11 cellular contexts compared by ENCODE assay signal in genomic region chr19:36051236-36051635, GRCh38. TPM values are rescaled to one million over a fixed set of nuclear protein-coding genes. Genes with fewer than 3 reads are reported as not detected.
A peak's percentile ranks its signal among the peaks of the same experiment; 100 is the strongest.
DNase-seq lines count a peak whose midpoint lies in the region; ATAC-seq, FAIRE-seq and TF ChIP-seq lines count a peak whose summit lies in the region.
"Had no signal": no experiment of that assay in that cellular context is flagged by ENCODE, and none has a peak within 500 bp of the region (broad histone marks: within the 10 kb centered on the region; RNA-seq: fewer than 3 reads in every experiment).

No MANE protein-coding gene starts in this region.

- TF ChIP-seq EP300 in HepG2 (IDR thresholded peaks at IDR 0.05; ENCODE audit: low read depth in 2 of 2, low read length in 2 of 2) = no peak
- no peak for TF ChIP-seq EP300 in HepG2 (CRISPR knock-in tag; IDR thresholded peaks at IDR 0.05; ENCODE audit: borderline replicate concordance)

- H3K27me3 ChIP-seq in HepG2 (ENCODE audit: control insufficient read depth in 1 of 2, insufficient read depth in 2 of 2, low read length in 2 of 2) = no peaks in the 10 kb centered on the region; a peak in 1 of 5 replicates
- H3K27me3 ChIP-seq in right lobe of liver = no peaks in the 10 kb centered on the region
- no peaks in the 10 kb centered on the region for H3K27me3 ChIP-seq in testis

- peaks cover 12% of the 10 kb centered on the region for H3K79me2 ChIP-seq in HepG2 (ENCODE audit: insufficient read depth, low read length)

- H3K4me1 Mint-ChIP-seq in endothelial cell (ENCODE audit: unreplicated experiment) = peaks cover 19% of the 10 kb centered on the region

- H3K36me3 Mint-ChIP-seq in endothelial cell (ENCODE audit: low read depth, unreplicated experiment) = peaks cover 11% of the 10 kb centered on the region

- POLR2A ChIA-PET in HepG2 (lab: Yijun Ruan, JAX) = no interaction called here

- no peak overlapping the region for H3K9ac ChIP-seq in HepG2 (ENCODE audit: insufficient read depth, low read depth, low read length)

- BruUV-seq in HepG2 (replicated peaks; lab: Mats Ljungman, UMichigan) = no TSS peak

- in situ Hi-C loops in HepG2 (cut with HindIII; ENCODE audit: extremely low pct_ligation_motif_present, low pct_unique_long_range_greater_than_20kb) = loop anchor here (5.0 kb wide), 1 partner anchor 54 kb away; the partner anchor contains the start of gene SDHAF1

- intact Hi-C loops in HepG2 (cut with micrococcal nuclease; ENCODE audit: unreplicated experiment) = loop anchor here (5.0 to 10.0 kb wide), 2 partner anchors 54 to 1164 kb away; partner anchors contain the start of genes SDHAF1, ZNF383 and ZNF585B
- intact Hi-C loops in right lobe of liver (cut with DNase I) = no loop called here
- intact Hi-C loops in testis (cut with DNase I; ENCODE audit: low total_unique reads) = loop anchor here (10.0 kb wide), 1 partner anchor 724 kb away; the partner anchor contains the start of gene ZNF850

- peak overlapping the region; percentile 51 for H3K27ac Mint-ChIP-seq in endothelial cell (ENCODE audit: unreplicated experiment)

- TF ChIP-seq CTCF in HepG2 (CRISPR knock-in tag; IDR thresholded peaks at IDR 0.05) = peak; percentile 75
- TF ChIP-seq CTCF in right lobe of liver (IDR thresholded peaks at IDR 0.05) = peak in 2 of 4 donors; percentile 13 to 18
- no peak for TF ChIP-seq CTCF in endothelial cell (IDR thresholded peaks at IDR 0.05; ENCODE audit: unreplicated experiment)
- no peak for TF ChIP-seq CTCF in testis (IDR thresholded peaks at IDR 0.05)

- peaks cover 9% of the 10 kb centered on the region for H3K27me3 Mint-ChIP-seq in endothelial cell (ENCODE audit: unreplicated experiment)

- H3K4me3 Mint-ChIP-seq in endothelial cell (ENCODE audit: unreplicated experiment) = no peak overlapping the region
- H3K4me3 Mint-ChIP-seq: activated T-cell treated with anti-CD3 and anti-CD28 coated beads, Interleukin-2, amount 50 U/mL, for 4 hours had no signal

- FAIRE-seq in HepG2 (lab: Jason Lieb, UNC) = peak; percentile 18
- FAIRE-seq in urothelium cell line (lab: Jason Lieb, UNC) = no peak

- no peaks in the 10 kb centered on the region for H3K9me3 Mint-ChIP-seq in endothelial cell (ENCODE audit: unreplicated experiment)
- H3K9me3 Mint-ChIP-seq: activated T-cell treated with anti-CD3 and anti-CD28 coated beads, Interleukin-2, amount 50 U/mL, for 4 hours had no signal

- H3K4me1 ChIP-seq in HepG2 (ENCODE audit: insufficient read depth, low read length) (peaks cover 39% of the 10 kb centered on the region), right lobe of liver (peaks cover 0 to 13% (median 0%) of the 10 kb centered on the region in 4 donors), testis (peaks cover 15% of the 10 kb centered on the region)

- peak; percentile 56 for DNase-seq in HepG2 (ENCODE audit: low spot score)
- no peak for DNase-seq in right lobe of liver
- DNase-seq in NCI-H2227 (lab: John Stamatoyannopoulos, UW; ENCODE audit: unreplicated experiment) = peak; percentile 77
- peak; percentile 27 for DNase-seq in endothelial cell (ENCODE audit: low spot score)
- DNase-seq in testis = peak; percentile 26
- no peak for DNase-seq in urothelium cell line (ENCODE audit: low spot score)
- DNase-seq in HPDE6-E6E7 (ENCODE audit: extremely low spot score) = no peak
- no peak for DNase-seq in NCI-H2107 treated with DMSO at 0.1 percent for 48 hours (lab: John Stamatoyannopoulos, UW; ENCODE audit: unreplicated experiment)
- DNase-seq: activated T-cell treated with anti-CD3 and anti-CD28 coated beads, Interleukin-2, amount 50 U/mL, for 4 hours; stimulated activated CD4-positive, alpha-beta T cell treated with anti-CD3 and anti-CD28 coated beads, Interleukin-2, amount 100 ng/mL, for 48 hours had no signal

- WGBS in HepG2 (ENCODE audit: low lambda C conversion rate) = 34% methylated on average over 3 of the region's 3 CpGs
- WGBS in right lobe of liver (ENCODE audit: insufficient coverage, low coverage, low lambda C conversion rate, missing lambda C conversion rate) = 83% methylated on average over 3 of the region's 3 CpGs
- 62 to 65% methylated on average over 3 of the region's 3 CpGs for WGBS in testis, 2 donors

- no peaks in the 10 kb centered on the region for H4K20me1 ChIP-seq in HepG2 (ENCODE audit: insufficient read depth, low read length)

- no peak overlapping the region for H3K4me2 ChIP-seq in HepG2 (ENCODE audit: low read depth, low read length)

- CTCF ChIA-PET in HepG2 (lab: Yijun Ruan, JAX; ENCODE audit: low intra/inter-chr PET ratio, low total read pairs) = no interaction called here

- TF ChIP-seq POLR2A in HepG2 (IDR thresholded peaks at IDR 0.05; ENCODE audit: insufficient read depth in 1 of 2, low read depth in 2 of 2, low read length in 2 of 2) (no peak), right lobe of liver (IDR thresholded peaks at IDR 0.05) (no peak), testis (IDR thresholded peaks at IDR 0.05) (no peak)

- H3K27ac ChIP-seq in HepG2 (ENCODE audit: extremely low read length, insufficient read depth, low read length) (no peak overlapping the region), right lobe of liver (no peak overlapping the region), testis (no peak overlapping the region)

- peak; percentile 65 for TF ChIP-seq RAD21 in HepG2 (CRISPR knock-in tag; IDR thresholded peaks at IDR 0.05)

- no peaks in the 10 kb centered on the region for H3K9me3 ChIP-seq in HepG2 (ENCODE audit: low read length)
- no peaks in the 10 kb centered on the region for H3K9me3 ChIP-seq in right lobe of liver
- no peaks in the 10 kb centered on the region for H3K9me3 ChIP-seq in testis

- H3K36me3 ChIP-seq in HepG2 (replicated peaks in 1 of 2; ENCODE audit: control insufficient read depth in 1 of 2, insufficient read depth in 2 of 2, low read length in 2 of 2) (no peaks in the 10 kb centered on the region; a peak in 2 of 5 replicates), right lobe of liver (no peaks in the 10 kb centered on the region), testis (ENCODE audit: low read depth, missing control alignments) (no peaks in the 10 kb centered on the region)

- no peak overlapping the region for H2AFZ ChIP-seq in HepG2 (ENCODE audit: low read length)

- no peak overlapping the region for H3K4me3 ChIP-seq in HepG2 (replicated peaks in 1 of 3; ENCODE audit: insufficient read depth in 1 of 3, low read depth in 2 of 3, low read length in 3 of 3)
- H3K4me3 ChIP-seq in right lobe of liver = no peak overlapping the region
- no peak overlapping the region for H3K4me3 ChIP-seq in testis

- ATAC-seq in HepG2 (peak; percentile 12; the same call in 1 of the 3 replicates), right lobe of liver (no peak)
- ATAC-seq: activated T-cell treated with anti-CD3 and anti-CD28 coated beads, Interleukin-2, amount 50 U/mL, for 4 hours; Right ventricle myocardium inferior had no signal

RNA-seq across cellular contexts. Expression of gene THAP8, which starts 2.8 kb away (rescaled TPM):
- total RNA-seq in HepG2 (2016; rRNA removed; fragmentation: Illumina TruSeq; extraction: Trizol) (1.4 and 1.7 TPM in 2 replicates), right lobe of liver (1 to 10 TPM; 2.5 to 9.0 (median 4.2) TPM), endothelial cell (ENCODE audit: unreplicated experiment) (6.7 TPM), testis (10 to 100 TPM; 25.0 to 34.2 TPM)
- total RNA-seq in HepG2 (2016; cell fraction: cytosol; rRNA removed; fragmentation: Illumina TruSeq; extraction: Trizol; ENCODE audit: low read depth) = 1.3 and 2.0 TPM in 2 replicates
- 1.2 and 2.0 TPM in 2 replicates for total RNA-seq in HepG2 (2016; cell fraction: insoluble cytoplasmic fraction; rRNA removed; fragmentation: Illumina TruSeq; extraction: Trizol)
- total RNA-seq in HepG2 (2016; cell fraction: membrane; rRNA removed; fragmentation: Illumina TruSeq; extraction: Trizol) = 1.3 and 2.8 TPM in 2 replicates
- total RNA-seq in HepG2 (2016; cell fraction: nucleus; rRNA removed; fragmentation: Illumina TruSeq; extraction: Trizol) = 0.53 and 1.2 TPM in 2 replicates
- polyA plus RNA-seq in HepG2 (2011; rRNA removed) (3.7 and 4.0 TPM in 2 replicates), testis (ENCODE audit: insufficient read depth, low read depth, low replicate concordance) (25.8 TPM)
- 2.7 and 4.3 TPM in 2 replicates for polyA plus RNA-seq in HepG2 (2011; cell fraction: cytosol; rRNA removed)
- 6.3 and 9.2 TPM in 2 replicates for polyA plus RNA-seq in HepG2 (2011; cell fraction: nucleus; rRNA removed)
- polyA plus RNA-seq in HepG2 (2012) = 2.2 and 2.3 TPM in 2 replicates
- polyA plus RNA-seq in HepG2 (2016; cell fraction: cytosol; fragmentation: Illumina TruSeq; extraction: Trizol; ENCODE audit: low read depth) = 1.6 and 2.2 TPM in 2 replicates
- 2.9 and 3.0 TPM in 2 replicates for polyA plus RNA-seq in HepG2 (2016; cell fraction: insoluble cytoplasmic fraction; fragmentation: Illumina TruSeq; extraction: Trizol; ENCODE audit: low read depth)
- polyA plus RNA-seq in HepG2 (2016; cell fraction: membrane; fragmentation: Illumina TruSeq; extraction: Trizol; ENCODE audit: low read depth) = 1.9 and 2.3 TPM in 2 replicates
- 2.2 and 4.0 TPM in 2 replicates for polyA plus RNA-seq in HepG2 (2016; cell fraction: nucleus; fragmentation: Illumina TruSeq; extraction: Trizol; ENCODE audit: insufficient read depth, low read depth)
- 0.72 and 5.2 TPM in 2 replicates for polyA minus RNA-seq in HepG2 (2011; rRNA and poly(A)+ RNA removed; ENCODE audit: low replicate concordance)
- polyA minus RNA-seq in HepG2 (2011; cell fraction: cytosol; rRNA and poly(A)+ RNA removed) = 2.3 and 2.6 TPM in 2 replicates
- polyA minus RNA-seq in HepG2 (2011; cell fraction: nucleus; rRNA and poly(A)+ RNA removed) = 2.9 and 3.5 TPM in 2 replicates

RNA-seq across cellular contexts. Expression of gene WDR62, which starts 3.5 kb away (rescaled TPM):
- total RNA-seq in HepG2 (2016; rRNA removed; fragmentation: Illumina TruSeq; extraction: Trizol) = 8.8 and 12.5 TPM in 2 replicates
- 8.9 and 9.0 TPM in 2 replicates for total RNA-seq in HepG2 (2016; cell fraction: cytosol; rRNA removed; fragmentation: Illumina TruSeq; extraction: Trizol; ENCODE audit: low read depth)
- total RNA-seq in HepG2 (2016; cell fraction: insoluble cytoplasmic fraction; rRNA removed; fragmentation: Illumina TruSeq; extraction: Trizol) = 6.7 and 12.7 TPM in 2 replicates
- 6.0 and 6.1 TPM in 2 replicates for total RNA-seq in HepG2 (2016; cell fraction: membrane; rRNA removed; fragmentation: Illumina TruSeq; extraction: Trizol)
- total RNA-seq in HepG2 (2016; cell fraction: nucleus; rRNA removed; fragmentation: Illumina TruSeq; extraction: Trizol) = 17.4 and 19.5 TPM in 2 replicates
- polyA plus RNA-seq in HepG2 (2011; rRNA removed) = 5.4 and 5.8 TPM in 2 replicates
- 1.4 and 2.5 TPM in 2 replicates for polyA plus RNA-seq in HepG2 (2011; cell fraction: cytosol; rRNA removed)
- polyA plus RNA-seq in HepG2 (2011; cell fraction: nucleus; rRNA removed) = 24.0 and 42.0 TPM in 2 replicates
- 2.6 and 3.6 TPM in 2 replicates for polyA plus RNA-seq in HepG2 (2012)
- 1.3 and 1.6 TPM in 2 replicates for polyA plus RNA-seq in HepG2 (2016; cell fraction: cytosol; fragmentation: Illumina TruSeq; extraction: Trizol; ENCODE audit: low read depth)
- polyA plus RNA-seq in HepG2 (2016; cell fraction: insoluble cytoplasmic fraction; fragmentation: Illumina TruSeq; extraction: Trizol; ENCODE audit: low read depth) = 5.9 and 8.7 TPM in 2 replicates
- 3.2 TPM in 2 replicates for polyA plus RNA-seq in HepG2 (2016; cell fraction: membrane; fragmentation: Illumina TruSeq; extraction: Trizol; ENCODE audit: low read depth)
- 49.8 and 52.6 TPM in 2 replicates for polyA plus RNA-seq in HepG2 (2016; cell fraction: nucleus; fragmentation: Illumina TruSeq; extraction: Trizol; ENCODE audit: insufficient read depth, low read depth)
- polyA minus RNA-seq in HepG2 (2011; rRNA and poly(A)+ RNA removed; ENCODE audit: low replicate concordance) = 10.6 and 32.3 TPM in 2 replicates
- 2.3 and 2.5 TPM in 2 replicates for polyA minus RNA-seq in HepG2 (2011; cell fraction: cytosol; rRNA and poly(A)+ RNA removed)
- 9.1 and 12.0 TPM in 2 replicates for polyA minus RNA-seq in HepG2 (2011; cell fraction: nucleus; rRNA and poly(A)+ RNA removed)
- 1 to 10 TPM in 2 of 6 experiments, under 1 TPM in 4; 0.20 to 1.6 (median 0.58) TPM for total RNA-seq in right lobe of liver
- 8.5 TPM for total RNA-seq in endothelial cell (ENCODE audit: unreplicated experiment)
- total RNA-seq in testis = 100 to 1,000 TPM in 1 of 2 donors, 10 to 100 TPM in 1; 72.3 to 106 TPM
- polyA plus RNA-seq in testis (ENCODE audit: insufficient read depth, low read depth, low replicate concordance) = 178 TPM

RNA-seq across cellular contexts. Expression of gene CLIP3, which starts 18.6 kb away (rescaled TPM):
- 0.15 TPM in 1 of 2 replicates, not detected in the other for total RNA-seq in HepG2 (2016; rRNA removed; fragmentation: Illumina TruSeq; extraction: Trizol)
- total RNA-seq in HepG2 (2016; cell fraction: cytosol; rRNA removed; fragmentation: Illumina TruSeq; extraction: Trizol; ENCODE audit: low read depth) = not detected in 2 replicates
- total RNA-seq in HepG2 (2016; cell fraction: insoluble cytoplasmic fraction; rRNA removed; fragmentation: Illumina TruSeq; extraction: Trizol) = 0.17 TPM in 1 of 2 replicates, not detected in the other
- total RNA-seq in HepG2 (2016; cell fraction: membrane; rRNA removed; fragmentation: Illumina TruSeq; extraction: Trizol) = not detected in 2 replicates
- total RNA-seq in HepG2 (2016; cell fraction: nucleus; rRNA removed; fragmentation: Illumina TruSeq; extraction: Trizol) = 0.41 and 0.62 TPM in 2 replicates
- 1.1 and 1.2 TPM in 2 replicates for polyA plus RNA-seq in HepG2 (2011; rRNA removed)
- polyA plus RNA-seq in HepG2 (2011; cell fraction: cytosol; rRNA removed) = 0.11 and 0.15 TPM in 2 replicates
- 6.3 and 8.5 TPM in 2 replicates for polyA plus RNA-seq in HepG2 (2011; cell fraction: nucleus; rRNA removed)
- 0.79 and 1.4 TPM in 2 replicates for polyA plus RNA-seq in HepG2 (2012)
- polyA plus RNA-seq in HepG2 (2016; cell fraction: cytosol; fragmentation: Illumina TruSeq; extraction: Trizol; ENCODE audit: low read depth) = 0.10 and 0.11 TPM in 2 replicates
- 0.17 TPM in 1 of 2 replicates, not detected in the other for polyA plus RNA-seq in HepG2 (2016; cell fraction: insoluble cytoplasmic fraction; fragmentation: Illumina TruSeq; extraction: Trizol; ENCODE audit: low read depth)
- 0.22 and 0.23 TPM in 2 replicates for polyA plus RNA-seq in HepG2 (2016; cell fraction: membrane; fragmentation: Illumina TruSeq; extraction: Trizol; ENCODE audit: low read depth)
- polyA plus RNA-seq in HepG2 (2016; cell fraction: nucleus; fragmentation: Illumina TruSeq; extraction: Trizol; ENCODE audit: insufficient read depth, low read depth) = 2.1 and 2.5 TPM in 2 replicates
- polyA minus RNA-seq in HepG2 (2011; rRNA and poly(A)+ RNA removed; ENCODE audit: low replicate concordance) = 0.21 and 0.28 TPM in 2 replicates
- polyA minus RNA-seq in HepG2 (2011; cell fraction: cytosol; rRNA and poly(A)+ RNA removed) = not detected in 2 replicates
- polyA minus RNA-seq in HepG2 (2011; cell fraction: nucleus; rRNA and poly(A)+ RNA removed) = 0.90 and 1.4 TPM in 2 replicates
- 1 to 10 TPM in 2 of 6 experiments, under 1 TPM in 4; 0.55 to 1.6 (median 0.94) TPM for total RNA-seq in right lobe of liver
- 94.8 TPM for total RNA-seq in endothelial cell (ENCODE audit: unreplicated experiment)
- 10 to 100 TPM; 20.7 to 24.2 TPM for total RNA-seq in testis
- polyA plus RNA-seq in testis (ENCODE audit: insufficient read depth, low read depth, low replicate concordance) = 18.2 TPM

RNA-seq across cellular contexts. Expression of gene ALKBH6, which starts 37.2 kb away (rescaled TPM):
- total RNA-seq in HepG2 (2016; rRNA removed; fragmentation: Illumina TruSeq; extraction: Trizol) (6.9 and 13.7 TPM in 2 replicates), right lobe of liver (10 to 100 TPM in 5 of 6 experiments, 1 to 10 TPM in 1; 9.7 to 31.2 (median 11.5) TPM), endothelial cell (ENCODE audit: unreplicated experiment) (27.3 TPM), testis (10 to 100 TPM; 22.8 to 26.3 TPM)
- 5.2 and 5.9 TPM in 2 replicates for total RNA-seq in HepG2 (2016; cell fraction: cytosol; rRNA removed; fragmentation: Illumina TruSeq; extraction: Trizol; ENCODE audit: low read depth)
- total RNA-seq in HepG2 (2016; cell fraction: insoluble cytoplasmic fraction; rRNA removed; fragmentation: Illumina TruSeq; extraction: Trizol) = 6.6 and 11.7 TPM in 2 replicates
- 5.3 and 5.4 TPM in 2 replicates for total RNA-seq in HepG2 (2016; cell fraction: membrane; rRNA removed; fragmentation: Illumina TruSeq; extraction: Trizol)
- total RNA-seq in HepG2 (2016; cell fraction: nucleus; rRNA removed; fragmentation: Illumina TruSeq; extraction: Trizol) = 8.7 and 10.8 TPM in 2 replicates
- polyA plus RNA-seq in HepG2 (2011; rRNA removed) (18.1 and 20.9 TPM in 2 replicates), testis (ENCODE audit: insufficient read depth, low read depth, low replicate concordance) (11.9 TPM)
- 13.5 and 16.8 TPM in 2 replicates for polyA plus RNA-seq in HepG2 (2011; cell fraction: cytosol; rRNA removed)
- polyA plus RNA-seq in HepG2 (2011; cell fraction: nucleus; rRNA removed) = 61.3 and 62.3 TPM in 2 replicates
- polyA plus RNA-seq in HepG2 (2012) = 12.0 and 17.8 TPM in 2 replicates
- polyA plus RNA-seq in HepG2 (2016; cell fraction: cytosol; fragmentation: Illumina TruSeq; extraction: Trizol; ENCODE audit: low read depth) = 4.2 and 4.7 TPM in 2 replicates
- 8.3 and 10.2 TPM in 2 replicates for polyA plus RNA-seq in HepG2 (2016; cell fraction: insoluble cytoplasmic fraction; fragmentation: Illumina TruSeq; extraction: Trizol; ENCODE audit: low read depth)
- 4.5 and 5.6 TPM in 2 replicates for polyA plus RNA-seq in HepG2 (2016; cell fraction: membrane; fragmentation: Illumina TruSeq; extraction: Trizol; ENCODE audit: low read depth)
- 41.1 and 43.4 TPM in 2 replicates for polyA plus RNA-seq in HepG2 (2016; cell fraction: nucleus; fragmentation: Illumina TruSeq; extraction: Trizol; ENCODE audit: insufficient read depth, low read depth)
- 7.3 and 9.7 TPM in 2 replicates for polyA minus RNA-seq in HepG2 (2011; rRNA and poly(A)+ RNA removed; ENCODE audit: low replicate concordance)
- polyA minus RNA-seq in HepG2 (2011; cell fraction: cytosol; rRNA and poly(A)+ RNA removed) = 3.4 and 4.0 TPM in 2 replicates
- 7.9 and 9.8 TPM in 2 replicates for polyA minus RNA-seq in HepG2 (2011; cell fraction: nucleus; rRNA and poly(A)+ RNA removed)

RNA-seq across cellular contexts. Expression of gene SYNE4, which starts 42.6 kb away (rescaled TPM):
- total RNA-seq in HepG2 (2016; rRNA removed; fragmentation: Illumina TruSeq; extraction: Trizol) (20.7 and 23.0 TPM in 2 replicates), right lobe of liver (1 to 10 TPM; 3.9 to 7.5 (median 7.0) TPM), endothelial cell (ENCODE audit: unreplicated experiment) (4.5 TPM), testis (1 to 10 TPM in 1 of 2 donors, under 1 TPM in 1; 0.68 to 1.3 TPM)
- total RNA-seq in HepG2 (2016; cell fraction: cytosol; rRNA removed; fragmentation: Illumina TruSeq; extraction: Trizol; ENCODE audit: low read depth) = 11.5 TPM in 2 replicates
- 21.1 and 22.0 TPM in 2 replicates for total RNA-seq in HepG2 (2016; cell fraction: insoluble cytoplasmic fraction; rRNA removed; fragmentation: Illumina TruSeq; extraction: Trizol)
- total RNA-seq in HepG2 (2016; cell fraction: membrane; rRNA removed; fragmentation: Illumina TruSeq; extraction: Trizol) = 13.9 and 18.8 TPM in 2 replicates
- 13.2 and 14.2 TPM in 2 replicates for total RNA-seq in HepG2 (2016; cell fraction: nucleus; rRNA removed; fragmentation: Illumina TruSeq; extraction: Trizol)
- polyA plus RNA-seq in HepG2 (2011; rRNA removed) (13.7 and 19.9 TPM in 2 replicates), testis (ENCODE audit: insufficient read depth, low read depth, low replicate concordance) (1.8 TPM)
- polyA plus RNA-seq in HepG2 (2011; cell fraction: cytosol; rRNA removed) = 10.9 and 15.9 TPM in 2 replicates
- 19.7 and 29.4 TPM in 2 replicates for polyA plus RNA-seq in HepG2 (2011; cell fraction: nucleus; rRNA removed)
- 10.9 and 11.0 TPM in 2 replicates for polyA plus RNA-seq in HepG2 (2012)
- 13.1 and 16.9 TPM in 2 replicates for polyA plus RNA-seq in HepG2 (2016; cell fraction: cytosol; fragmentation: Illumina TruSeq; extraction: Trizol; ENCODE audit: low read depth)
- polyA plus RNA-seq in HepG2 (2016; cell fraction: insoluble cytoplasmic fraction; fragmentation: Illumina TruSeq; extraction: Trizol; ENCODE audit: low read depth) = 22.3 and 24.9 TPM in 2 replicates
- polyA plus RNA-seq in HepG2 (2016; cell fraction: membrane; fragmentation: Illumina TruSeq; extraction: Trizol; ENCODE audit: low read depth) = 15.1 and 18.4 TPM in 2 replicates
- polyA plus RNA-seq in HepG2 (2016; cell fraction: nucleus; fragmentation: Illumina TruSeq; extraction: Trizol; ENCODE audit: insufficient read depth, low read depth) = 24.9 and 28.1 TPM in 2 replicates
- polyA minus RNA-seq in HepG2 (2011; rRNA and poly(A)+ RNA removed; ENCODE audit: low replicate concordance) = 0.28 and 15.7 TPM in 2 replicates
- 6.9 and 7.3 TPM in 2 replicates for polyA minus RNA-seq in HepG2 (2011; cell fraction: cytosol; rRNA and poly(A)+ RNA removed)
- 5.7 and 10.1 TPM in 2 replicates for polyA minus RNA-seq in HepG2 (2011; cell fraction: nucleus; rRNA and poly(A)+ RNA removed)

Comparison
In these comparisons a context has a peak if more than half of its experiments do, and no peak if none do; other contexts are left out.
1. DNase-seq: peak in HepG2 (single experiment), NCI-H2227 (single experiment), endothelial cell (single experiment) and testis (single experiment); none in right lobe of liver (0 of 3), urothelium cell line (single experiment), HPDE6-E6E7 (single experiment) and NCI-H2107 treated with DMSO at 0.1 percent for 48 hours (single experiment).
2. intact Hi-C loops: an anchor here in HepG2 (5.0 to 10.0 kb wide) and testis (10.0 kb wide); none called in right lobe of liver.
3. RNA of gene CLIP3, which starts 18.6 kb away (total RNA-seq): 94.8 TPM in endothelial cell (single experiment) and 20.7 to 24.2 TPM in testis; 0.55 to 1.6 TPM in right lobe of liver and 0.15 to 0.62 TPM in HepG2; every median in the first group is over 4 times any median in the second.